ENCODE assay signal across 16 cellular contexts in genomic region chr22:23591846-23592245, GRCh38. TPM values are rescaled to one million over a fixed set of nuclear protein-coding genes. Genes with fewer than 3 reads are reported as not detected.
A peak's percentile ranks its signal among the peaks of the same experiment; 100 is the strongest.
DNase-seq lines count a peak whose midpoint lies in the region; ATAC-seq, FAIRE-seq and TF ChIP-seq lines count a peak whose summit lies in the region.
"Had no signal": no experiment of that assay in that cellular context is flagged by ENCODE, and none has a peak within 500 bp of the region (broad histone marks: within the 10 kb centered on the region; RNA-seq: fewer than 3 reads in every experiment).

No MANE protein-coding gene starts in this region.

- H3K27me3 ChIP-seq in Karpas-422 (ENCODE audit: low read length): no peaks in the 10 kb centered on the region
- H3K27me3 ChIP-seq in gastroesophageal sphincter: no peaks in the 10 kb centered on the region
- no peaks in the 10 kb centered on the region for H3K27me3 ChIP-seq in pancreas
- H3K27me3 ChIP-seq: Peyer's patch, SJCRH30 had no signal

- TF ChIP-seq EP300 in gastroesophageal sphincter (IDR thresholded peaks at IDR 0.05): no peak

- H3K9me2 ChIP-seq in Karpas-422 (replicated peaks; ENCODE audit: insufficient read depth, low read length): no peaks in the 10 kb centered on the region

- POLR2A ChIA-PET in GM10248 (lab: Yijun Ruan, JAX): no interaction called here
- POLR2A ChIA-PET in RWPE1 (lab: Yijun Ruan, JAX; ENCODE audit: low non-redundant PET): no interaction called here

- H3K36me3 ChIP-seq in Karpas-422 (ENCODE audit: insufficient read depth, low read length): no peaks in the 10 kb centered on the region
- H3K36me3 ChIP-seq in gastroesophageal sphincter: no peaks in the 10 kb centered on the region
- H3K36me3 ChIP-seq in pancreas: no peaks in the 10 kb centered on the region
- H3K36me3 ChIP-seq: Peyer's patch, SJCRH30 had no signal

- TF ChIP-seq CTCF in GM10248 (IDR thresholded peaks at IDR 0.05; ENCODE audit: control extremely low read depth, extremely low read depth, low read depth, missing control alignments): no peak
- no peak for TF ChIP-seq CTCF in gastroesophageal sphincter (IDR thresholded peaks at IDR 0.05)
- TF ChIP-seq CTCF in pancreas (IDR thresholded peaks at IDR 0.05): no peak
- no peak for TF ChIP-seq CTCF in RWPE1 (conservative IDR thresholded peaks at IDR 0.05; ENCODE audit: low read depth)

- no peaks in the 10 kb centered on the region for H4K20me1 ChIP-seq in Karpas-422 (ENCODE audit: insufficient read depth, low read depth, low read length)

- H3K4me3 ChIP-seq in Karpas-422 (ENCODE audit: low read length) (no peak overlapping the region), gastroesophageal sphincter (no peak overlapping the region), pancreas (no peak overlapping the region)
- H3K4me3 ChIP-seq: K562, Peyer's patch, SJCRH30 had no signal

- H3K79me2 ChIP-seq in Karpas-422 (ENCODE audit: low read length): no peaks in the 10 kb centered on the region

- no peak overlapping the region for H2AFZ ChIP-seq in Karpas-422 (ENCODE audit: low read length)

- TF ChIP-seq POLR2A in gastroesophageal sphincter (IDR thresholded peaks at IDR 0.05): no peak

- H3K27ac ChIP-seq in Karpas-422 (ENCODE audit: low read length) (peak overlapping the region; percentile 12; the same call in 1 of the 2 replicates), gastroesophageal sphincter (no peak overlapping the region), pancreas (peak overlapping the region; percentile 35 to 64 (median 38)), RWPE1 (no peak overlapping the region)
- H3K27ac ChIP-seq: Peyer's patch, SJCRH30 had no signal

- H3K4me2 ChIP-seq in Karpas-422 (ENCODE audit: low read depth, low read length, poor library complexity, severe bottlenecking): no peak overlapping the region

- peak; percentile 3 for DNase-seq in GM10248 (ENCODE audit: extremely low spot score)
- DNase-seq in Karpas-422: no peak
- peak in 1 of 6 donors; percentile 47 for DNase-seq in pancreas
- DNase-seq in NCI-H510A treated with DMSO at 0.1 percent for 48 hours (lab: John Stamatoyannopoulos, UW): no peak
- no peak for DNase-seq in RWPE1 (ENCODE audit: low spot score)
- no peak for DNase-seq in NCI-H1417 (lab: John Stamatoyannopoulos, UW)
- no peak for DNase-seq in GOT3 (lab: John Stamatoyannopoulos, UW)
- DNase-seq: NCI-H226 had no signal

- CTCF ChIA-PET in GM10248 (lab: Yijun Ruan, JAX) (interaction anchor here (0.6 to 2.1 kb wide), 14 partner anchors 8 to 266 kb away, joined by 3 to 12 read pairs (median 3); partner anchors contain the start of genes IGLL1 and SLC2A11), RWPE1 (lab: Yijun Ruan, JAX) (no interaction called here)

- ATAC-seq in gastroesophageal sphincter (peak; percentile 28), pancreas (peak in 1 of 4 donors; percentile 45)

- no peaks in the 10 kb centered on the region; the same call in 1 of the 2 replicates for H3K9me3 ChIP-seq in Karpas-422 (ENCODE audit: low read length)
- no peaks in the 10 kb centered on the region for H3K9me3 ChIP-seq in gastroesophageal sphincter
- H3K9me3 ChIP-seq in pancreas: no peaks in the 10 kb centered on the region
- H3K9me3 ChIP-seq: Peyer's patch, SJCRH30 had no signal

- no peak overlapping the region; the same call in 1 of the 2 replicates for H3K9ac ChIP-seq in Karpas-422 (ENCODE audit: low read length)

- intact Hi-C loops in pancreas (cut with DNase I): loop anchor here in 1 of 3 donors (10.0 kb wide), 1 partner anchor 57 kb away; no protein-coding TSS in a partner anchor

- WGBS in gastroesophageal sphincter (ENCODE audit: low coverage in 1 of 2), 2 donors: no CpG with 5 or more reads among the region's 7 CpGs
- WGBS in pancreas, 2 donors: 87 to 92% methylated on average over 7 of the region's 7 CpGs

- H3K4me1 ChIP-seq in Karpas-422 (ENCODE audit: low read length) (peaks cover 61% of the 10 kb centered on the region), gastroesophageal sphincter (no peaks in the 10 kb centered on the region), pancreas (peaks cover 0 to 9% (median 7%) of the 10 kb centered on the region in 3 donors)
- H3K4me1 ChIP-seq: Peyer's patch, SJCRH30 had no signal

- FAIRE-seq in pancreas (lab: Jason Lieb, UNC): no peak

RNA-seq across cellular contexts. Expression of gene IGLL1, which starts 11.8 kb away (rescaled TPM):
- 100 and 171 TPM in 2 replicates for total RNA-seq in Karpas-422 (2014; rRNA removed; shearing (Covaris generic); ENCODE audit: low replicate concordance)
- total RNA-seq in gastroesophageal sphincter (not detected), pancreas (not detected)
- polyA plus RNA-seq in pancreas: under 1 TPM in 1 of 2 donors, not detected in 1; 0.26 TPM
- total RNA-seq: A172, OCI-LY7, Peyer's patch had no signal
- polyA plus RNA-seq: AG04450, CD14-positive monocyte had no signal

RNA-seq across cellular contexts. Expression of gene DRICH1, which starts 40.3 kb away (rescaled TPM):
- 1.2 TPM in 1 of 2 replicates, not detected in the other for total RNA-seq in Karpas-422 (2014; rRNA removed; shearing (Covaris generic); ENCODE audit: low replicate concordance)
- 1 to 10 TPM in 1 of 4 donors, not detected in 3; 2.2 TPM for total RNA-seq in gastroesophageal sphincter
- 1 to 10 TPM in 1 of 6 donors, under 1 TPM in 4, not detected in 1; 0.18 to 1.2 (median 0.58) TPM for total RNA-seq in pancreas
- 1 to 10 TPM; 2.5 to 3.2 TPM for polyA plus RNA-seq in pancreas
- total RNA-seq: A172, SJCRH30 had no signal
- polyA plus RNA-seq: CD14-positive monocyte had no signal

Comparison
In these comparisons a context has a peak if more than half of its experiments do, and no peak if none do; other contexts are left out.
1. H3K27ac ChIP-seq: peak in Karpas-422 (single experiment) and pancreas (4 of 4); none in gastroesophageal sphincter (0 of 4) and RWPE1 (single experiment).
2. RNA of gene IGLL1, which starts 11.8 kb away (total RNA-seq): 100 to 171 TPM in Karpas-422; not detected in gastroesophageal sphincter and not detected in pancreas; every median in the first group is over 10 times any median in the second.